In genomic region chr22:38107692-38108515, GRCh38 we compare ENCODE assay signal across 1 cellular context.
TF ChIP-seq lines count a peak whose summit lies in the region.

No MANE protein-coding gene starts in this region.

TF ChIP-seq in HepG2, 621 proteins besides CTCF, POLR2A, EP300 and RAD21 (continued from another document and continues in another):
- TF ChIP-seq GPBP1L1 (CRISPR knock-in tag; IDR thresholded peaks at IDR 0.05) (no peak), MXI1 (IDR thresholded peaks at IDR 0.05; ENCODE audit: borderline replicate concordance, low read depth, low read length) (peak; percentile 92; the same call in 2 of the 3 replicates), KAT8 (CRISPR knock-in tag; IDR thresholded peaks at IDR 0.05) (peak; percentile 55), GFI1 (CRISPR knock-in tag; IDR thresholded peaks at IDR 0.05; ENCODE audit: borderline replicate concordance) (peak; percentile 81), RXRB (CRISPR knock-in tag; IDR thresholded peaks at IDR 0.05; ENCODE audit: borderline replicate concordance) (peak; percentile 76), ZBTB33 (CRISPR knock-in tag; IDR thresholded peaks at IDR 0.05) (peak; percentile 29), ONECUT2 (CRISPR knock-in tag; IDR thresholded peaks at IDR 0.05) (no peak), BORCS8-MEF2B (CRISPR knock-in tag; IDR thresholded peaks at IDR 0.05) (0 out of 2 replicates have a peak, but pooled peaks have one; percentile 54), ZNF589 (CRISPR knock-in tag; conservative IDR thresholded peaks at IDR 0.05) (no peak), ZFY (CRISPR knock-in tag; IDR thresholded peaks at IDR 0.05) (peak; percentile 84), DNMT1 (CRISPR knock-in tag; IDR thresholded peaks at IDR 0.05) (no peak), SMAD1 (CRISPR knock-in tag; IDR thresholded peaks at IDR 0.05; ENCODE audit: borderline replicate concordance, low read depth) (no peak), CENPX (CRISPR knock-in tag; IDR thresholded peaks at IDR 0.05) (no peak), ATF5 (CRISPR knock-in tag; IDR thresholded peaks at IDR 0.05; ENCODE audit: low read depth) (no peak), HMGXB3 (CRISPR knock-in tag; IDR thresholded peaks at IDR 0.05; ENCODE audit: borderline replicate concordance) (no peak), THAP11 (CRISPR knock-in tag; IDR thresholded peaks at IDR 0.05) (peak; percentile 52), PCBP1 (IDR thresholded peaks at IDR 0.05; ENCODE audit: borderline replicate concordance, low read depth, low read length) (0 out of 2 replicates have a peak, but pooled peaks have one; percentile 48), ZNF451 (CRISPR knock-in tag; IDR thresholded peaks at IDR 0.05) (0 out of 2 replicates have a peak, but pooled peaks have one; percentile 49), ZNF432 (CRISPR knock-in tag; IDR thresholded peaks at IDR 0.05; ENCODE audit: borderline replicate concordance) (no peak), ZNF747 (CRISPR knock-in tag; IDR thresholded peaks at IDR 0.05; ENCODE audit: borderline replicate concordance) (no peak), RNF219 (CRISPR knock-in tag; IDR thresholded peaks at IDR 0.05) (no peak), MYC (CRISPR knock-in tag; IDR thresholded peaks at IDR 0.05; ENCODE audit: borderline replicate concordance) (peak; percentile 87; the same call in 1 of the 2 replicates), ZFP82 (CRISPR knock-in tag; IDR thresholded peaks at IDR 0.05; ENCODE audit: borderline replicate concordance) (no peak), MLLT10 (CRISPR knock-in tag; IDR thresholded peaks at IDR 0.05) (no peak), ZBTB7A (CRISPR knock-in tag; IDR thresholded peaks at IDR 0.05) (no peak), ZNF703 (CRISPR knock-in tag; IDR thresholded peaks at IDR 0.05; ENCODE audit: borderline replicate concordance) (0 out of 2 replicates have a peak, but pooled peaks have one; percentile 53), THAP8 (CRISPR knock-in tag; IDR thresholded peaks at IDR 0.05; ENCODE audit: borderline replicate concordance) (no peak), ZNF337 (CRISPR knock-in tag; IDR thresholded peaks at IDR 0.05; ENCODE audit: borderline replicate concordance, low read depth) (no peak), NCOA5 (CRISPR knock-in tag; IDR thresholded peaks at IDR 0.05) (no peak), ZNF124 (CRISPR knock-in tag; IDR thresholded peaks at IDR 0.05) (peak; percentile 44; the same call in 1 of the 2 replicates), CHD2 (IDR thresholded peaks at IDR 0.05; ENCODE audit: low read depth, low read length) (no peak), RBM22 (optimal IDR thresholded peaks at IDR 0.05; ENCODE audit: low read length) (no peak), ZNF800 (CRISPR knock-in tag; IDR thresholded peaks at IDR 0.05) (no peak), CEBPB (IDR thresholded peaks at IDR 0.05; ENCODE audit: borderline replicate concordance, low read depth, low read length) (no peak), NFYC (CRISPR knock-in tag; IDR thresholded peaks at IDR 0.05) (no peak), ZNF644 (CRISPR knock-in tag; IDR thresholded peaks at IDR 0.05; ENCODE audit: low read depth) (peak; percentile 79), ARNTL (CRISPR knock-in tag; IDR thresholded peaks at IDR 0.05) (peak; percentile 51; the same call in 1 of the 2 replicates), HNRNPLL (IDR thresholded peaks at IDR 0.05; ENCODE audit: low read depth, low read length, poor library complexity, severe bottlenecking) (peak; percentile 51), NR2F2 (IDR thresholded peaks at IDR 0.05; ENCODE audit: borderline replicate concordance, low read depth) (0 out of 2 replicates have a peak, but pooled peaks have one; percentile 29), TMF1 (CRISPR knock-in tag; IDR thresholded peaks at IDR 0.05; ENCODE audit: low read depth) (no peak), ZFP91 (CRISPR knock-in tag; IDR thresholded peaks at IDR 0.05; ENCODE audit: borderline replicate concordance) (peak; percentile 64; the same call in 1 of the 2 replicates), ZNF292 (CRISPR knock-in tag; IDR thresholded peaks at IDR 0.05; ENCODE audit: borderline replicate concordance, low read depth) (no peak), HCFC1 (IDR thresholded peaks at IDR 0.05; ENCODE audit: low read depth, low read length) (no peak), AGO2 (optimal IDR thresholded peaks at IDR 0.05; ENCODE audit: low read depth, low read length) (peak; percentile 31), SNRNP70 (IDR thresholded peaks at IDR 0.05; ENCODE audit: low read depth, low read length) (no peak), ARNT (IDR thresholded peaks at IDR 0.05) (no peak)
